26 cellular contexts compared by ENCODE assay signal in genomic region chr4:25178838-25179261, GRCh38. TPM values are rescaled to one million over a fixed set of nuclear protein-coding genes. Genes with fewer than 3 reads are reported as not detected.
DNase-seq lines count a peak whose midpoint lies in the region; ATAC-seq, FAIRE-seq and TF ChIP-seq lines count a peak whose summit lies in the region.
"Had no signal": no experiment of that assay in that cellular context is flagged by ENCODE, and none has a peak within 500 bp of the region (broad histone marks: within the 10 kb centered on the region; RNA-seq: fewer than 3 reads in every experiment).

No MANE protein-coding gene starts in this region.

- no peak overlapping the region for H3K27ac ChIP-seq in CD4-positive, alpha-beta T cell (ENCODE audit: low read depth, low read length)
- H3K27ac ChIP-seq in HepG2 (ENCODE audit: extremely low read length, insufficient read depth, low read length): peak overlapping the region; percentile 79
- H3K27ac ChIP-seq: A549, dorsolateral prefrontal cortex had no signal

- peak overlapping the region; percentile 53 for H3K4me2 ChIP-seq in HepG2 (ENCODE audit: low read depth, low read length)
- H3K4me2 ChIP-seq: A549, GM23338, smooth muscle cell had no signal

- no peak overlapping the region for H3K27ac Mint-ChIP-seq in activated CD4-positive, alpha-beta T cell treated with anti-CD3 and anti-CD28 coated beads, Interleukin-2, amount 10 ng/mL, durations not matched to agents 7 days and 5 days
- peak overlapping the region; percentile 84 for H3K27ac Mint-ChIP-seq in CD4-positive, alpha-beta T cell
- peak overlapping the region; percentile 35 for H3K27ac Mint-ChIP-seq in activated CD8-positive, alpha-beta T cell treated with anti-CD3 and anti-CD28 coated beads for 36 hours
- H3K27ac Mint-ChIP-seq: GM23338, mesothelial cell of epicardium, nephron, WTC11 had no signal

- peak overlapping the region in 1 of 3 experiments; percentile 24; a peak in 1 of 6 replicates for H3K4me3 ChIP-seq in HepG2 (replicated peaks in 1 of 3; ENCODE audit: insufficient read depth in 1 of 3, low read depth in 2 of 3, low read length in 3 of 3)
- H3K4me3 ChIP-seq: A549, dorsolateral prefrontal cortex, GM23338, smooth muscle cell had no signal

- H3K4me1 ChIP-seq in HepG2 (ENCODE audit: insufficient read depth, low read length): peaks cover 48% of the 10 kb centered on the region

- H3K4me3 Mint-ChIP-seq in activated CD4-positive, alpha-beta T cell treated with anti-CD3 and anti-CD28 coated beads, Interleukin-2, amount 10 ng/mL, durations not matched to agents 7 days and 5 days: no peak overlapping the region
- H3K4me3 Mint-ChIP-seq in CD4-positive, alpha-beta T cell: no peak overlapping the region
- no peak overlapping the region for H3K4me3 Mint-ChIP-seq in activated CD8-positive, alpha-beta T cell treated with anti-CD3 and anti-CD28 coated beads for 36 hours
- H3K4me3 Mint-ChIP-seq: GM23338, mesothelial cell of epicardium, nephron, WTC11 had no signal

- in situ Hi-C loops in HepG2 (cut with HindIII; ENCODE audit: extremely low pct_ligation_motif_present, low pct_unique_long_range_greater_than_20kb): no loop called here

- POLR2A ChIA-PET in activated CD4-positive, alpha-beta T cell treated with anti-CD3 and anti-CD28 coated beads, Interleukin-2, amount 10 ng/mL, durations not matched to agents 7 days and 5 days (lab: Charles Lee): no interaction called here
- POLR2A ChIA-PET in CD4-positive, alpha-beta T cell (lab: Charles Lee): interaction anchor here (0.6 to 3.0 kb wide), 7 partner anchors 11 to 188 kb away, joined by 3 to 37 read pairs (median 3); partner anchors contain the start of genes SEPSECS and ZCCHC4
- POLR2A ChIA-PET in activated CD8-positive, alpha-beta T cell treated with anti-CD3 and anti-CD28 coated beads for 36 hours (lab: Charles Lee): no interaction called here
- POLR2A ChIA-PET in HepG2 (lab: Yijun Ruan, JAX): interaction anchor here (1.2 to 5.2 kb wide), 2 partner anchors 18 to 55 kb away, joined by 4 to 23 read pairs; partner anchors contain the start of genes PI4K2B and SEPSECS

- H4K20me1 ChIP-seq in HepG2 (ENCODE audit: insufficient read depth, low read length): no peaks in the 10 kb centered on the region

- TF ChIP-seq CTCF in CD4-positive, alpha-beta T cell (IDR thresholded peaks at IDR 0.05): no peak
- TF ChIP-seq CTCF in activated CD8-positive, alpha-beta T cell treated with anti-CD3 and anti-CD28 coated beads for 36 hours (IDR thresholded peaks at IDR 0.05): no peak
- TF ChIP-seq CTCF in HepG2 (CRISPR knock-in tag; IDR thresholded peaks at IDR 0.05): no peak

- DNase-seq in activated CD4-positive, alpha-beta T cell treated with anti-CD3 and anti-CD28 coated beads, Interleukin-2, amount 10 ng/mL, durations not matched to agents 7 days and 5 days: peak; percentile 23
- no peak for DNase-seq in activated CD4-positive, alpha-beta T cell treated with anti-CD3 and anti-CD28 coated beads, Interleukin-2, amount 50 U/mL, for 48 hours
- no peak for DNase-seq in CD4-positive, alpha-beta T cell
- peak; percentile 37 for DNase-seq in activated CD8-positive, alpha-beta T cell treated with anti-CD3 and anti-CD28 coated beads for 36 hours
- DNase-seq in HepG2 (ENCODE audit: low spot score) (peak; percentile 85), NCI-H524 treated with DMSO at 0.1 percent for 48 hours (lab: John Stamatoyannopoulos, UW) (no peak), NCI-H2196 (lab: John Stamatoyannopoulos, UW; ENCODE audit: unreplicated experiment) (no peak)
- DNase-seq: activated gamma-delta T cell treated with Interleukin-2 at 50 U/mL for 16 hours, dorsolateral prefrontal cortex, GF-D8, left ventricle myocardium superior, NCI-H1105 treated with DMSO at 0.1 percent for 48 hours, NCI-H2029 treated with DMSO at 0.1 percent for 48 hours, NCI-H226, substantia nigra, T1000 had no signal

- H3K4me1 Mint-ChIP-seq in activated CD4-positive, alpha-beta T cell treated with anti-CD3 and anti-CD28 coated beads, Interleukin-2, amount 10 ng/mL, durations not matched to agents 7 days and 5 days: peaks cover 25% of the 10 kb centered on the region
- peaks cover 43% of the 10 kb centered on the region for H3K4me1 Mint-ChIP-seq in CD4-positive, alpha-beta T cell (ENCODE audit: low read depth)
- peaks cover 21% of the 10 kb centered on the region for H3K4me1 Mint-ChIP-seq in activated CD8-positive, alpha-beta T cell treated with anti-CD3 and anti-CD28 coated beads for 36 hours (ENCODE audit: low read depth)
- H3K4me1 Mint-ChIP-seq: GM23338, nephron, WTC11 had no signal

- peak overlapping the region; percentile 36; the same call in 1 of the 2 replicates for H3K9ac ChIP-seq in HepG2 (ENCODE audit: insufficient read depth, low read depth, low read length)

- peaks cover 2 to 3% of the 10 kb centered on the region in 2 experiments; a peak in 1 of 5 replicates for H3K36me3 ChIP-seq in HepG2 (replicated peaks in 1 of 2; ENCODE audit: control insufficient read depth in 1 of 2, insufficient read depth in 2 of 2, low read length in 2 of 2)

- peak; percentile 82 for ATAC-seq in CD4-positive, alpha-beta T cell (ENCODE audit: poor library complexity)
- peak; percentile 72 for ATAC-seq in activated CD8-positive, alpha-beta T cell treated with anti-CD3 and anti-CD28 coated beads for 36 hours
- ATAC-seq in HepG2 (peak; percentile 96), GM19324 (IDR thresholded peaks at IDR 0.05; ENCODE audit: low FRiP score, unreplicated experiment) (no peak)
- ATAC-seq: A549, GM23338, left ventricle myocardium superior, WTC11 had no signal

- WGBS in HepG2 (ENCODE audit: low lambda C conversion rate): 21% methylated on average over 3 of the region's 3 CpGs

- H3K9me3 Mint-ChIP-seq in activated CD4-positive, alpha-beta T cell treated with anti-CD3 and anti-CD28 coated beads, Interleukin-2, amount 10 ng/mL, durations not matched to agents 7 days and 5 days: no peaks in the 10 kb centered on the region
- no peaks in the 10 kb centered on the region for H3K9me3 Mint-ChIP-seq in CD4-positive, alpha-beta T cell
- no peaks in the 10 kb centered on the region for H3K9me3 Mint-ChIP-seq in activated CD8-positive, alpha-beta T cell treated with anti-CD3 and anti-CD28 coated beads for 36 hours
- H3K9me3 Mint-ChIP-seq: GM23338, mesothelial cell of epicardium, nephron, WTC11 had no signal

- FAIRE-seq in HepG2 (lab: Jason Lieb, UNC): peak; percentile 93
- FAIRE-seq: A549, endothelial cell of umbilical vein, islet of Langerhans, urothelium cell line had no signal

- TF ChIP-seq POLR2A in HepG2 (IDR thresholded peaks at IDR 0.05; ENCODE audit: insufficient read depth in 1 of 2, low read depth in 2 of 2, low read length in 2 of 2): no peak

- TF ChIP-seq EP300 in HepG2 (IDR thresholded peaks at IDR 0.05; ENCODE audit: low read depth in 2 of 2, low read length in 2 of 2) (peak in 1 of 2 experiments; percentile 72; a peak in 2 of 4 replicates), HepG2 (CRISPR knock-in tag; IDR thresholded peaks at IDR 0.05; ENCODE audit: borderline replicate concordance) (peak; percentile 62; the same call in 1 of the 2 replicates)

- H3K27me3 ChIP-seq in CD4-positive, alpha-beta T cell (ENCODE audit: control insufficient read depth, insufficient read depth, low read length): no peaks in the 10 kb centered on the region
- no peaks in the 10 kb centered on the region for H3K27me3 ChIP-seq in HepG2 (ENCODE audit: control insufficient read depth in 1 of 2, insufficient read depth in 2 of 2, low read length in 2 of 2)
- H3K27me3 ChIP-seq: dorsolateral prefrontal cortex had no signal

- H3K36me3 Mint-ChIP-seq in activated CD4-positive, alpha-beta T cell treated with anti-CD3 and anti-CD28 coated beads, Interleukin-2, amount 10 ng/mL, durations not matched to agents 7 days and 5 days (ENCODE audit: low read depth): peaks cover 6% of the 10 kb centered on the region
- peaks cover 11% of the 10 kb centered on the region for H3K36me3 Mint-ChIP-seq in CD4-positive, alpha-beta T cell (ENCODE audit: low read depth)
- H3K36me3 Mint-ChIP-seq in activated CD8-positive, alpha-beta T cell treated with anti-CD3 and anti-CD28 coated beads for 36 hours (ENCODE audit: low read depth): no peaks in the 10 kb centered on the region
- H3K36me3 Mint-ChIP-seq: mesothelial cell of epicardium, WTC11 had no signal

- intact Hi-C loops in CD4-positive, alpha-beta T cell (cut with DNase I, micrococcal nuclease): loop anchor here in 1 of 2 experiments (2.0 kb wide), 1 partner anchor 18 kb away; the partner anchor contains the start of gene SEPSECS
- intact Hi-C loops in activated CD8-positive, alpha-beta T cell treated with anti-CD3 and anti-CD28 coated beads for 36 hours (cut with micrococcal nuclease): no loop called here
- intact Hi-C loops in HepG2 (cut with micrococcal nuclease; ENCODE audit: unreplicated experiment): loop anchor here (2.0 kb wide), 2 partner anchors 56 to 188 kb away; partner anchors contain the start of gene PI4K2B

- no peaks in the 10 kb centered on the region for H3K9me3 ChIP-seq in CD4-positive, alpha-beta T cell (ENCODE audit: control insufficient read depth, low read length)
- H3K9me3 ChIP-seq in HepG2 (ENCODE audit: low read length): no peaks in the 10 kb centered on the region
- H3K9me3 ChIP-seq: A549 had no signal

- CTCF ChIA-PET in activated CD4-positive, alpha-beta T cell treated with anti-CD3 and anti-CD28 coated beads, Interleukin-2, amount 10 ng/mL, durations not matched to agents 7 days and 5 days (lab: Charles Lee): interaction anchor here (0.6 to 1.4 kb wide), 2 partner anchors 15 to 32 kb away, joined by 3 read pairs; no protein-coding TSS in a partner anchor
- CTCF ChIA-PET in CD4-positive, alpha-beta T cell (lab: Charles Lee): no interaction called here
- CTCF ChIA-PET in activated CD8-positive, alpha-beta T cell treated with anti-CD3 and anti-CD28 coated beads for 36 hours (lab: Charles Lee): interaction anchor here (1.2 to 2.7 kb wide), 4 partner anchors 16 to 189 kb away, joined by 4 to 22 read pairs (median 12); partner anchors contain the start of gene ZCCHC4
- CTCF ChIA-PET in HepG2 (lab: Yijun Ruan, JAX; ENCODE audit: low intra/inter-chr PET ratio, low total read pairs): no interaction called here

- no TSS peak for BruUV-seq in HepG2 (replicated peaks; lab: Mats Ljungman, UMichigan)

- H3K27me3 Mint-ChIP-seq in activated CD4-positive, alpha-beta T cell treated with anti-CD3 and anti-CD28 coated beads, Interleukin-2, amount 10 ng/mL, durations not matched to agents 7 days and 5 days: no peaks in the 10 kb centered on the region
- H3K27me3 Mint-ChIP-seq in CD4-positive, alpha-beta T cell: no peaks in the 10 kb centered on the region
- no peaks in the 10 kb centered on the region for H3K27me3 Mint-ChIP-seq in activated CD8-positive, alpha-beta T cell treated with anti-CD3 and anti-CD28 coated beads for 36 hours

- no peak for TF ChIP-seq RAD21 in HepG2 (CRISPR knock-in tag; IDR thresholded peaks at IDR 0.05)

- no peak overlapping the region for H2AFZ ChIP-seq in HepG2 (ENCODE audit: low read length)
- H2AFZ ChIP-seq: GM23338 had no signal

- no peaks in the 10 kb centered on the region for H3K79me2 ChIP-seq in HepG2 (ENCODE audit: insufficient read depth, low read length)

RNA-seq across cellular contexts. Expression of gene SEPSECS, which starts 18.6 kb away (rescaled TPM):
- 10 to 100 TPM; 13.9 to 14.3 TPM for total RNA-seq in activated CD4-positive, alpha-beta T cell treated with anti-CD3 and anti-CD28 coated beads, Interleukin-2, amount 10 ng/mL, durations not matched to agents 7 days and 5 days
- 10 to 100 TPM; 18.5 to 18.7 TPM for total RNA-seq in CD4-positive, alpha-beta T cell
- 10 to 100 TPM; 13.9 to 15.2 TPM for total RNA-seq in activated CD8-positive, alpha-beta T cell treated with anti-CD3 and anti-CD28 coated beads for 36 hours
- 14.3 and 17.1 TPM in 2 replicates for total RNA-seq in HepG2 (2016; rRNA removed; fragmentation: Illumina TruSeq; extraction: Trizol)
- total RNA-seq in HepG2 (2016; cell fraction: cytosol; rRNA removed; fragmentation: Illumina TruSeq; extraction: Trizol; ENCODE audit: low read depth): 33.7 and 40.0 TPM in 2 replicates
- total RNA-seq in HepG2 (2016; cell fraction: insoluble cytoplasmic fraction; rRNA removed; fragmentation: Illumina TruSeq; extraction: Trizol): 13.3 and 16.6 TPM in 2 replicates
- total RNA-seq in HepG2 (2016; cell fraction: membrane; rRNA removed; fragmentation: Illumina TruSeq; extraction: Trizol): 18.7 and 20.0 TPM in 2 replicates
- 20.9 and 21.1 TPM in 2 replicates for total RNA-seq in HepG2 (2016; cell fraction: nucleus; rRNA removed; fragmentation: Illumina TruSeq; extraction: Trizol)
- polyA plus RNA-seq in HepG2 (2011; rRNA removed): 8.2 and 9.4 TPM in 2 replicates
- 3.3 and 4.8 TPM in 2 replicates for polyA plus RNA-seq in HepG2 (2011; cell fraction: cytosol; rRNA removed)
- polyA plus RNA-seq in HepG2 (2011; cell fraction: nucleus; rRNA removed): 8.3 and 10.6 TPM in 2 replicates
- 10.0 and 14.1 TPM in 2 replicates for polyA plus RNA-seq in HepG2 (2012)
- 0.59 and 0.72 TPM in 2 replicates for polyA plus RNA-seq in HepG2 (2016; cell fraction: cytosol; fragmentation: Illumina TruSeq; extraction: Trizol; ENCODE audit: low read depth)
- polyA plus RNA-seq in HepG2 (2016; cell fraction: insoluble cytoplasmic fraction; fragmentation: Illumina TruSeq; extraction: Trizol; ENCODE audit: low read depth): 7.3 and 8.6 TPM in 2 replicates
- polyA plus RNA-seq in HepG2 (2016; cell fraction: membrane; fragmentation: Illumina TruSeq; extraction: Trizol; ENCODE audit: low read depth): 1.5 and 1.7 TPM in 2 replicates
- 14.0 and 14.4 TPM in 2 replicates for polyA plus RNA-seq in HepG2 (2016; cell fraction: nucleus; fragmentation: Illumina TruSeq; extraction: Trizol; ENCODE audit: insufficient read depth, low read depth)
- 4.3 and 5.5 TPM in 2 replicates for polyA minus RNA-seq in HepG2 (2011; rRNA and poly(A)+ RNA removed; ENCODE audit: low replicate concordance)
- 9.5 and 17.6 TPM in 2 replicates for polyA minus RNA-seq in HepG2 (2011; cell fraction: cytosol; rRNA and poly(A)+ RNA removed)
- polyA minus RNA-seq in HepG2 (2011; cell fraction: nucleus; rRNA and poly(A)+ RNA removed): 60.2 and 61.7 TPM in 2 replicates

RNA-seq across cellular contexts. Expression of gene PI4K2B, which starts 55.0 kb away (rescaled TPM):
- 10 to 100 TPM; 37.2 to 37.4 TPM for total RNA-seq in activated CD4-positive, alpha-beta T cell treated with anti-CD3 and anti-CD28 coated beads, Interleukin-2, amount 10 ng/mL, durations not matched to agents 7 days and 5 days
- total RNA-seq in CD4-positive, alpha-beta T cell: 1 to 10 TPM; 7.0 to 7.2 TPM
- 10 to 100 TPM; 38.6 TPM for total RNA-seq in activated CD8-positive, alpha-beta T cell treated with anti-CD3 and anti-CD28 coated beads for 36 hours
- 25.8 and 40.8 TPM in 2 replicates for total RNA-seq in HepG2 (2016; rRNA removed; fragmentation: Illumina TruSeq; extraction: Trizol)
- 3.7 and 4.1 TPM in 2 replicates for total RNA-seq in HepG2 (2016; cell fraction: cytosol; rRNA removed; fragmentation: Illumina TruSeq; extraction: Trizol; ENCODE audit: low read depth)
- 24.9 and 40.9 TPM in 2 replicates for total RNA-seq in HepG2 (2016; cell fraction: insoluble cytoplasmic fraction; rRNA removed; fragmentation: Illumina TruSeq; extraction: Trizol)
- 17.4 and 21.4 TPM in 2 replicates for total RNA-seq in HepG2 (2016; cell fraction: membrane; rRNA removed; fragmentation: Illumina TruSeq; extraction: Trizol)
- 17.9 and 19.5 TPM in 2 replicates for total RNA-seq in HepG2 (2016; cell fraction: nucleus; rRNA removed; fragmentation: Illumina TruSeq; extraction: Trizol)
- 5.4 and 6.9 TPM in 2 replicates for polyA plus RNA-seq in HepG2 (2011; rRNA removed)
- polyA plus RNA-seq in HepG2 (2011; cell fraction: cytosol; rRNA removed): 2.4 and 3.7 TPM in 2 replicates
- 2.4 TPM in 2 replicates for polyA plus RNA-seq in HepG2 (2011; cell fraction: nucleus; rRNA removed)
- 8.6 and 12.2 TPM in 2 replicates for polyA plus RNA-seq in HepG2 (2012)
- 2.3 and 2.7 TPM in 2 replicates for polyA plus RNA-seq in HepG2 (2016; cell fraction: cytosol; fragmentation: Illumina TruSeq; extraction: Trizol; ENCODE audit: low read depth)
- 43.6 and 50.6 TPM in 2 replicates for polyA plus RNA-seq in HepG2 (2016; cell fraction: insoluble cytoplasmic fraction; fragmentation: Illumina TruSeq; extraction: Trizol; ENCODE audit: low read depth)
- polyA plus RNA-seq in HepG2 (2016; cell fraction: membrane; fragmentation: Illumina TruSeq; extraction: Trizol; ENCODE audit: low read depth): 11.4 and 12.6 TPM in 2 replicates
- 20.1 and 21.9 TPM in 2 replicates for polyA plus RNA-seq in HepG2 (2016; cell fraction: nucleus; fragmentation: Illumina TruSeq; extraction: Trizol; ENCODE audit: insufficient read depth, low read depth)
- 2.6 and 3.4 TPM in 2 replicates for polyA minus RNA-seq in HepG2 (2011; rRNA and poly(A)+ RNA removed; ENCODE audit: low replicate concordance)
- polyA minus RNA-seq in HepG2 (2011; cell fraction: cytosol; rRNA and poly(A)+ RNA removed): 3.4 and 6.0 TPM in 2 replicates
- 8.8 and 9.7 TPM in 2 replicates for polyA minus RNA-seq in HepG2 (2011; cell fraction: nucleus; rRNA and poly(A)+ RNA removed)

Comparison
In these comparisons a context has a peak if more than half of its experiments do, and no peak if none do; other contexts are left out.
1. DNase-seq: peak in activated CD4-positive, alpha-beta T cell treated with anti-CD3 and anti-CD28 coated beads, Interleukin-2, amount 10 ng/mL, durations not matched to agents 7 days and 5 days (single experiment), activated CD8-positive, alpha-beta T cell treated with anti-CD3 and anti-CD28 coated beads for 36 hours (single experiment) and HepG2 (single experiment); none in activated CD4-positive, alpha-beta T cell treated with anti-CD3 and anti-CD28 coated beads, Interleukin-2, amount 50 U/mL, for 48 hours (0 of 2), CD4-positive, alpha-beta T cell (0 of 10), NCI-H524 treated with DMSO at 0.1 percent for 48 hours (single experiment) and NCI-H2196 (single experiment).
2. CTCF ChIA-PET loops: an anchor here in activated CD4-positive, alpha-beta T cell treated with anti-CD3 and anti-CD28 coated beads, Interleukin-2, amount 10 ng/mL, durations not matched to agents 7 days and 5 days (0.6 to 1.4 kb wide) and activated CD8-positive, alpha-beta T cell treated with anti-CD3 and anti-CD28 coated beads for 36 hours (1.2 to 2.7 kb wide); none called in CD4-positive, alpha-beta T cell and HepG2.
3. POLR2A ChIA-PET loops: an anchor here in CD4-positive, alpha-beta T cell (0.6 to 3.0 kb wide) and HepG2 (1.2 to 5.2 kb wide); none called in activated CD4-positive, alpha-beta T cell treated with anti-CD3 and anti-CD28 coated beads, Interleukin-2, amount 10 ng/mL, durations not matched to agents 7 days and 5 days and activated CD8-positive, alpha-beta T cell treated with anti-CD3 and anti-CD28 coated beads for 36 hours.